ENCODE assay signal across 17 cellular contexts in the genomic region with DNA sequence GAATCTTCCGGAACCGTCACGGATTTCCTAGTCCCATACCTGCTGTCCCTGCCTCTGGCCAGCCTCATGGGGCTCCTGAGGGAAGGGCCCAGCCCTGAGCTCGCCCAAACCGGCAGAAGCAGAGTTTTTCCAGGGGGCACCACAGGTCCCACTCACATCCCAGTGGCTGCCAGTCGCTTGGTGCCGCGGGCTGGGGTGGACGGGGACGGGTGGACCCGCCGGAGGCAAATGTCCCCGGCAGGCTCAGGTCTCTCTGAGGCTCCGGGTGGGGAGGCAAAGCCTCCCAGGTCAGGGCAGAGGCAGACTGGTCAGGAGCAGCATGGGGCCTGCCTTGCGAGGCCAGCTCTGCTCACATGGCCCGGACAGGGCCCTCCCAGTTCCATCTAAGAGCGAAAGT.
"Had no signal": no experiment of that assay in that cellular context is flagged by ENCODE, and none has a peak within 500 bp of the region (broad histone marks: within the 10 kb centered on the region; RNA-seq: fewer than 3 reads in every experiment).

No MANE protein-coding gene starts in this region.

- H3K79me2 ChIP-seq: hepatocyte had no signal

- ATAC-seq: activated CD4-positive, alpha-beta T cell treated with anti-CD3 and anti-CD28 coated beads for 36 hours; effector memory CD8-positive, alpha-beta T cell; psoas muscle; sciatic nerve; T-cell had no signal

- H3K4me3 ChIP-seq: adrenal gland, hepatocyte, psoas muscle, spleen had no signal

- FAIRE-seq: kidney had no signal

- H3K27ac ChIP-seq: adrenal gland, hepatocyte, psoas muscle, spleen had no signal

- H3K9me3 ChIP-seq: adrenal gland, psoas muscle, spleen had no signal

- H3K36me3 ChIP-seq: adrenal gland had no signal

- H3K4me2 ChIP-seq: hepatocyte had no signal

- H3K27me3 ChIP-seq: adrenal gland, hepatocyte, spleen had no signal

- DNase-seq: activated CD4-positive, alpha-beta memory T cell treated with anti-CD3 and anti-CD28 coated beads, Interleukin-2, amount 10 ng/mL, durations not matched to agents 7 days and 5 days; activated CD4-positive, alpha-beta T cell treated with anti-CD3 and anti-CD28 coated beads for 36 hours; activated naive CD4-positive, alpha-beta T cell treated with anti-CD3 and anti-CD28 coated beads, Interleukin-2, amount 10 ng/mL, durations not matched to agents 7 days and 5 days; adrenal gland; central memory CD4-positive, alpha-beta T cell; effector memory CD8-positive, alpha-beta T cell; kidney; midbrain; nucleus accumbens; psoas muscle; spleen; stimulated activated CD4-positive, alpha-beta T cell treated with anti-CD3 and anti-CD28 coated beads, Interleukin-1b, Interleukin-23, amount 100 ng/mL, for 48 hours; stimulated activated naive CD4-positive, alpha-beta T cell; T-cell; T1000 had no signal

- H2AFZ ChIP-seq: hepatocyte had no signal

- H3K4me1 ChIP-seq: adrenal gland, psoas muscle had no signal
